Comparison of ENCODE assay signal across 8 cellular contexts in the genomic region with DNA sequence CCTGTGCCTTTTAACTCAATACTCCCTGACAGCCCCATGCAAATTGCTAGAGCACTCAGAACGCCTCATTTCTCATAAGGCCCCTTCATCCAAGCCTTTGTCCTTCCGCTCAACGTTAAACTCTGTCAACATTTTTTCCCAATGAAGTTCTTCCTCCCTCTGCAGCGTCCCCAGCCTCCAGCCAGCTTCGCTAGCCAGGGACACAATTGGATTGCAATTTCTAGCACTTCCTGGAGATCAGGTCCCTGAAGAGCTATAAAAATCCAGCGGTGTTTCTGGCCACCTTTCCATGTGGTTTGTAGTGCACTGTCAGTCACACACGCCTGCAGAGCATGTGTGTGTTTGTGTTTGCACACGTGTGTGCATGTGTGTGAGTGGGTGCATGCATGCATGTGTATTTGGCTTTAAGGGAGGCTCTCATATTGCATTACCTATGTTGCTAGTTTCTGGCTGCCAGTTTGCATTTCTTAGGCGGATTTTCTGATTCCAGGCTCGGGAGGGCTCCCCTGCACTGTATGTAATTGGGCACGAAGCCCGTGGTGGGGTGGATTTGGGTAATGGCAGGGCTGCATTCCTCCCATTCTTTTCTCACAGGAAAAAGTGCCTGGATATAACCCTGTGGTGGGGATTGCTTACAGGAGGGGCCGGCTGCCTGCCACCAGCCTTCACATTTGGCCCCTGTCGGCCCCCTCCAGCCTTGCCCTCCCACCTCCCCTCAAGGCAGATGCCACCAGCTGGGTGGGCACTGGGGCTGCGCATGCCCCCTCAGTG.
DNase-seq lines count a peak whose midpoint lies in the region; ATAC-seq and TF ChIP-seq lines count a peak whose summit lies in the region.

No MANE protein-coding gene starts in this region.

- TF ChIP-seq POLR2A in suprapubic skin (IDR thresholded peaks at IDR 0.05): no peak

- no peak for ATAC-seq in HG03108 (IDR thresholded peaks at IDR 0.05; ENCODE audit: unreplicated experiment)

- BruUV-seq in A673 (replicated peaks; lab: Mats Ljungman, UMichigan): no TSS peak

- TF ChIP-seq CTCF in A673 (conservative IDR thresholded peaks at IDR 0.05; ENCODE audit: low read depth, low read length) (no peak), LNCaP clone FGC (IDR thresholded peaks at IDR 0.05; ENCODE audit: control insufficient read depth, extremely low read depth, insufficient read depth) (no peak), suprapubic skin (IDR thresholded peaks at IDR 0.05) (no peak)

- CTCF ChIA-PET in A673 (lab: Charles Lee): interaction anchor here (1.0 kb wide), 1 partner anchor 78 kb away, joined by 5 read pairs; no protein-coding TSS in a partner anchor

- intact Hi-C loops in A673 (cut with micrococcal nuclease; ENCODE audit: unreplicated experiment): no loop called here

- 56% methylated on average over 15 of the region's 15 CpGs for WGBS in suprapubic skin

- H3K36me3 ChIP-seq in A673 (ENCODE audit: insufficient read depth, low read length, poor library complexity, severe bottlenecking): no peaks in the 10 kb centered on the region
- no peaks in the 10 kb centered on the region for H3K36me3 ChIP-seq in suprapubic skin

- POLR2A ChIA-PET in A673 (lab: Charles Lee; ENCODE audit: low non-redundant PET): interaction anchor here (0.7 kb wide), 1 partner anchor 219 kb away, joined by 3 read pairs; no protein-coding TSS in a partner anchor

- H3K9me3 ChIP-seq in A673 (ENCODE audit: low read depth, low read length, poor library complexity, severe bottlenecking) (no peaks in the 10 kb centered on the region), suprapubic skin (no peaks in the 10 kb centered on the region)

- no peaks in the 10 kb centered on the region for H3K27me3 ChIP-seq in A673 (replicated peaks; ENCODE audit: insufficient read depth, low read depth, low read length, poor library complexity)
- no peaks in the 10 kb centered on the region for H3K27me3 ChIP-seq in suprapubic skin

- peaks cover 58% of the 10 kb centered on the region for H3K4me1 ChIP-seq in A673 (ENCODE audit: insufficient read depth, low read length, poor library complexity, severe bottlenecking)
- H3K4me1 ChIP-seq in suprapubic skin: peaks cover 31% of the 10 kb centered on the region

- DNase-seq in A673 (ENCODE audit: low spot score): peak; percentile 83
- peak; percentile 25 for DNase-seq in LNCaP clone FGC (ENCODE audit: low read depth)
- peak; percentile 48 to 53 for DNase-seq in dermis microvascular lymphatic vessel endothelial cell (ENCODE audit: low read depth in 2 of 2)
- peak; percentile 64 to 69 for DNase-seq in lung microvascular endothelial cell (ENCODE audit: low read depth in 2 of 2)
- DNase-seq in suprapubic skin (ENCODE audit: low spot score in 2 of 2): no peak
- no peak for DNase-seq in stimulated activated naive CD4-positive, alpha-beta T cell (lab: John Stamatoyannopoulos, UW)
- DNase-seq in NCI-H446 (lab: John Stamatoyannopoulos, UW): no peak

- no peak for TF ChIP-seq EP300 in suprapubic skin (IDR thresholded peaks at IDR 0.05)

- H3K4me3 ChIP-seq in A673 (ENCODE audit: low read depth, low read length, poor library complexity, severe bottlenecking): peak overlapping the region; percentile 13
- H3K4me3 ChIP-seq in LNCaP clone FGC (ENCODE audit: low read depth, low read length): no peak overlapping the region
- H3K4me3 ChIP-seq in suprapubic skin: no peak overlapping the region

- H3K27ac ChIP-seq in A673 (ENCODE audit: low read depth, low read length, poor library complexity, severe bottlenecking) (peak overlapping the region; percentile 71), suprapubic skin (no peak overlapping the region)

Comparison
In these comparisons a context has a peak if more than half of its experiments do, and no peak if none do; other contexts are left out.
1. DNase-seq: peak in A673 (single experiment), LNCaP clone FGC (single experiment), dermis microvascular lymphatic vessel endothelial cell (2 of 2) and lung microvascular endothelial cell (2 of 2); none in suprapubic skin (0 of 2), stimulated activated naive CD4-positive, alpha-beta T cell (0 of 6) and NCI-H446 (0 of 2).